In genomic region chr10:105017116-105017515, GRCh38 we compare ENCODE assay signal across 18 cellular contexts.
A peak's percentile ranks its signal among the peaks of the same experiment; 100 is the strongest.
DNase-seq lines count a peak whose midpoint lies in the region; ATAC-seq, FAIRE-seq and TF ChIP-seq lines count a peak whose summit lies in the region.
"Had no signal": no experiment of that assay in that cellular context is flagged by ENCODE, and none has a peak within 500 bp of the region (broad histone marks: within the 10 kb centered on the region; RNA-seq: fewer than 3 reads in every experiment).

No MANE protein-coding gene starts in this region.

- 27 to 80% (median 71%) methylated on average over 2 of the region's 2 CpGs for whole genome bisulfite sequencing in adrenal gland, 4 donors

- no peak for ATAC-seq in GM21528 (IDR thresholded peaks at IDR 0.05; ENCODE audit: low FRiP score, unreplicated experiment)

- no peak for TF ChIP-seq POLR2A in adrenal gland (IDR thresholded peaks at IDR 0.05)

- H3K4me1 ChIP-seq in adrenal gland (replicated peaks in 1 of 2): no peaks in the 10 kb centered on the region
- H3K4me1 ChIP-seq: parathyroid adenoma had no signal

- FAIRE-seq in bronchial epithelial cell (lab: Jason Lieb, UNC) (no peak), HTR-8/SVneo (lab: Jason Lieb, UNC) (no peak)
- FAIRE-seq: small intestine had no signal

- intact Hi-C loops in adrenal gland (cut with DNase I): no loop called here

- H3K9me3 ChIP-seq in adrenal gland (replicated peaks in 1 of 3): no peaks in the 10 kb centered on the region

- H3K27me3 ChIP-seq in bronchial epithelial cell (ENCODE audit: control insufficient read depth, insufficient read depth, low read length) (no peaks in the 10 kb centered on the region), adrenal gland (no peaks in the 10 kb centered on the region)

- DNase-seq in activated T-cell treated with anti-CD3 and anti-CD28 coated beads for 48 hours (ENCODE audit: low read depth) (peak; percentile 3), RPMI7951 (ENCODE audit: low read depth) (peak; percentile 88), bronchial epithelial cell (ENCODE audit: low read depth) (peak; percentile 82), adrenal gland (no peak), HTR-8/SVneo (ENCODE audit: insufficient read length, low spot score) (no peak)
- no peak for DNase-seq in activated T-cell treated with anti-CD3 and anti-CD28 coated beads, Interleukin-2, amount 50 U/mL, for 1 hour
- DNase-seq in stimulated activated CD4-positive, alpha-beta T cell treated with anti-CD3 and anti-CD28 coated beads, Interleukin-1b, Interleukin-23, amount 100 ng/mL, for 48 hours: peak; percentile 16
- DNase-seq: activated naive CD8-positive, alpha-beta T cell treated with anti-CD3 and anti-CD28 coated beads, Interleukin-2, amount 10 ng/mL, durations not matched to agents 7 days and 5 days; central memory CD4-positive, alpha-beta T cell; effector CD4-positive, alpha-beta T cell; NCI-H1092 treated with DMSO at 0.1 percent for 48 hours; NCI-H524 treated with DMSO at 0.1 percent for 48 hours; small intestine; T-helper 9 cell had no signal

- no peak overlapping the region for H3K27ac ChIP-seq in adrenal gland
- H3K27ac ChIP-seq: HL-60, KMS-11, parathyroid adenoma had no signal

- H3K4me3 ChIP-seq in bronchial epithelial cell (ENCODE audit: low read depth, low read length): no peak overlapping the region
- no peak overlapping the region for H3K4me3 ChIP-seq in adrenal gland

- H3K36me3 ChIP-seq in bronchial epithelial cell (ENCODE audit: control insufficient read depth, insufficient read depth, low read length): no peaks in the 10 kb centered on the region
- H3K36me3 ChIP-seq in adrenal gland (replicated peaks in 1 of 2): no peaks in the 10 kb centered on the region

- no peak for TF ChIP-seq CTCF in bronchial epithelial cell (IDR thresholded peaks at IDR 0.05; ENCODE audit: insufficient read depth, low read length, severe bottlenecking)
- TF ChIP-seq CTCF in adrenal gland (IDR thresholded peaks at IDR 0.05): no peak

Comparison
In these comparisons a context has a peak if more than half of its experiments do, and no peak if none do; other contexts are left out.
1. DNase-seq: peak in activated T-cell treated with anti-CD3 and anti-CD28 coated beads for 48 hours (single experiment), RPMI7951 (single experiment), bronchial epithelial cell (single experiment) and stimulated activated CD4-positive, alpha-beta T cell treated with anti-CD3 and anti-CD28 coated beads, Interleukin-1b, Interleukin-23, amount 100 ng/mL, for 48 hours (single experiment); none in activated T-cell treated with anti-CD3 and anti-CD28 coated beads, Interleukin-2, amount 50 U/mL, for 1 hour (single experiment), adrenal gland (0 of 7) and HTR-8/SVneo (single experiment).